ENCODE assay signal across 8 cellular contexts in the genomic region with DNA sequence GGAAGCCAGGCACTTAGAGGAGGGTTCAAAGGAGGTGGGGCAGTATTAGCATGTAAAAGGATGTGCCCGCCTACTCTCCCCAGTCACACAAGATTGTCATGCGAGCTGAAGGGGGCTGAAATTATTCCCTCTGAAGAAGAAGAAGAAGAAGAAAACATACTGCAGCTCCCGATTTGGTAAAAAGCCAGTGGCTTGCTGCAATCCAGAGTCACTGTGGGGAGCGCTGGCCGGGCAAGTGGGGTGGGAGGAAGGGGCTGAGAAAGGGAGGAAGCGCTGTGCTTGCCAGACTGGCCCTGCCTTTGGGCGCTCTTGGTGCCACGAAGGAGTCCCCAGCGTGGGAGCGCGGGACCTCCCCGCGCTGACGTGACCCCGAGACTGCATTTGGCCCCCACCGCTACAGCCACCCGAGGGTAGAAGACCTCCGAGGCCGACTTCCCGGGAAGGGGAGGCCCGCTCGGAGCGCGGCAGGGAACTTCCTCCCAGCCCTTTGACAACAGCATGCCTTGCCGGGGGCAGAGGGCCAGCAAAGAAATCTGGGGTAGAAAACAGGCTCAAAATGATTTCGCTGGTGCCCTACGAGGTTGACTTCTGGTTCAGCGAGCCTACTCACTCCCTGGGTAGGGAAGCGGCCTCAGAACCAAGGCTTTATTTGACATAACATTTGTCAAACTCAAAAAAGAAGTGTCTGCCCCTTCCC.
DNase-seq lines count a peak whose midpoint lies in the region; ATAC-seq, FAIRE-seq and TF ChIP-seq lines count a peak whose summit lies in the region.

No MANE protein-coding gene starts in this region.

- no peaks in the 10 kb centered on the region for H3K36me3 ChIP-seq in BE2C
- H3K36me3 ChIP-seq in colonic mucosa = no peaks in the 10 kb centered on the region
- no peaks in the 10 kb centered on the region for H3K36me3 ChIP-seq in upper lobe of right lung

- no peak for FAIRE-seq in H54 (lab: Jason Lieb, UNC)

- no peak overlapping the region for H3K27ac ChIP-seq in colonic mucosa
- H3K27ac ChIP-seq in upper lobe of right lung = no peak overlapping the region

- H3K9me3 ChIP-seq in BE2C (no peaks in the 10 kb centered on the region), colonic mucosa (no peaks in the 10 kb centered on the region), upper lobe of right lung (no peaks in the 10 kb centered on the region)

- peak; percentile 80 for ATAC-seq in upper lobe of right lung
- no peak for ATAC-seq in HG03139 (IDR thresholded peaks at IDR 0.05; ENCODE audit: unreplicated experiment)

- H3K27me3 ChIP-seq in BE2C (peaks cover 37% of the 10 kb centered on the region), colonic mucosa (no peaks in the 10 kb centered on the region), upper lobe of right lung (no peaks in the 10 kb centered on the region)

- intact Hi-C loops in colonic mucosa (cut with DNase I) = no loop called here
- intact Hi-C loops in upper lobe of right lung (cut with DNase I) = no loop called here

- TF ChIP-seq CTCF in BE2C (IDR thresholded peaks at IDR 0.05; ENCODE audit: low read depth, low read length) (no peak), colonic mucosa (IDR thresholded peaks at IDR 0.05) (no peak), upper lobe of right lung (IDR thresholded peaks at IDR 0.05) (no peak)

- DNase-seq in BE2C (no peak), NCI-H146 treated with DMSO at 0.1 percent for 48 hours (lab: John Stamatoyannopoulos, UW; ENCODE audit: unreplicated experiment) (peak; percentile 2), colonic mucosa (peak; percentile 29), midbrain (lab: John Stamatoyannopoulos, UW) (peak; percentile 7), upper lobe of right lung (peak; percentile 69), H54 (ENCODE audit: insufficient read length, low spot score) (no peak), MV-4-11 (lab: John Stamatoyannopoulos, UW) (no peak)

- H3K4me3 ChIP-seq in BE2C (ENCODE audit: low read depth, low read length) = peak overlapping the region; percentile 57
- H3K4me3 ChIP-seq in colonic mucosa = peak overlapping the region; percentile 50
- H3K4me3 ChIP-seq in upper lobe of right lung = peak overlapping the region; percentile 48

- H3K4me1 ChIP-seq in BE2C (no peaks in the 10 kb centered on the region), colonic mucosa (no peaks in the 10 kb centered on the region), upper lobe of right lung (peaks cover 7% of the 10 kb centered on the region)

- no peak overlapping the region for H3K9ac ChIP-seq in colonic mucosa (ENCODE audit: low read depth in 2 of 2, low read length in 2 of 2)

- no peak for TF ChIP-seq POLR2A in H54 (IDR thresholded peaks at IDR 0.05; ENCODE audit: low read depth, low read length)

Comparison
In these comparisons a context has a peak if more than half of its experiments do, and no peak if none do; other contexts are left out.
1. DNase-seq: peak in NCI-H146 treated with DMSO at 0.1 percent for 48 hours (single experiment), colonic mucosa (single experiment), midbrain (single experiment) and upper lobe of right lung (single experiment); none in BE2C (single experiment), H54 (single experiment) and MV-4-11 (single experiment).
2. Peak in every context shown above with its lines, with median percentiles within 50 percentile points of each other: H3K4me3 ChIP-seq.